21 cellular contexts compared by ENCODE assay signal in genomic region chr17:62931101-62931500, GRCh38.
DNase-seq lines count a peak whose midpoint lies in the region; TF ChIP-seq lines count a peak whose summit lies in the region.
"Had no signal": no experiment of that assay in that cellular context is flagged by ENCODE, and none has a peak within 500 bp of the region (broad histone marks: within the 10 kb centered on the region; RNA-seq: fewer than 3 reads in every experiment).

No MANE protein-coding gene starts in this region.

- no peak for TF ChIP-seq CTCF in foreskin fibroblast (IDR thresholded peaks at IDR 0.05; ENCODE audit: low read depth, low read length)

- peak; percentile 39 for DNase-seq in GM03348 (ENCODE audit: low spot score)
- DNase-seq in amniotic epithelial cell (ENCODE audit: low read depth): peak; percentile 49
- peak; percentile 15 to 16 for DNase-seq in foreskin fibroblast
- DNase-seq in NCI-H69 (lab: John Stamatoyannopoulos, UW): no peak
- no peak for DNase-seq in glomerular visceral epithelial cell (ENCODE audit: extremely low spot score)
- DNase-seq in NCI-H146 (lab: John Stamatoyannopoulos, UW): no peak
- no peak for DNase-seq in NCI-H345 (lab: John Stamatoyannopoulos, UW)
- DNase-seq: CD8-positive, alpha-beta T cell; DMS153; GDM1; H7; HFFc6; KBM-7; NCI-H1092; NCI-H1436; NCI-H2029; NCI-H226; NCI-H524 treated with DMSO at 0.1 percent for 48 hours; T-helper 1 cell had no signal

- H3K4me3 ChIP-seq in foreskin fibroblast (ENCODE audit: low read depth in 1 of 2, low read length in 2 of 2): no peak overlapping the region
- H3K4me3 ChIP-seq: BLaER1 treated with 17β-estradiol and CSF1 and Interleukin-3, amounts not matched to agents 10 nM and 100 nM; SJSA1 had no signal

Comparison
In these comparisons a context has a peak if more than half of its experiments do, and no peak if none do; other contexts are left out.
1. DNase-seq: peak in GM03348 (single experiment), amniotic epithelial cell (single experiment) and foreskin fibroblast (2 of 2); none in NCI-H69 (single experiment), glomerular visceral epithelial cell (single experiment), NCI-H146 (single experiment) and NCI-H345 (single experiment).